ENCODE assay signal across 9 cellular contexts in genomic region chrX:51336584-51336983, GRCh38. TPM values are rescaled to one million over a fixed set of nuclear protein-coding genes. Genes with fewer than 3 reads are reported as not detected.
DNase-seq lines count a peak whose midpoint lies in the region; ATAC-seq and TF ChIP-seq lines count a peak whose summit lies in the region.
"Had no signal": no experiment of that assay in that cellular context is flagged by ENCODE, and none has a peak within 500 bp of the region (broad histone marks: within the 10 kb centered on the region; RNA-seq: fewer than 3 reads in every experiment).

No MANE protein-coding gene starts in this region.

- no peaks in the 10 kb centered on the region for H3K36me3 ChIP-seq in ascending aorta
- H3K36me3 ChIP-seq in thyroid gland: no peaks in the 10 kb centered on the region
- H3K36me3 ChIP-seq: BLaER1 treated with 17β-estradiol and CSF1 and Interleukin-3, amounts not matched to agents 10 nM and 100 nM had no signal

- TF ChIP-seq CTCF in ascending aorta (IDR thresholded peaks at IDR 0.05) (peak in 2 of 3 experiments; percentile 8 to 57), thyroid gland (IDR thresholded peaks at IDR 0.05) (peak in 4 of 6 experiments; percentile 21 to 53 (median 42))

- peak; percentile 73 for ATAC-seq in GM21717 (IDR thresholded peaks at IDR 0.05; ENCODE audit: unreplicated experiment)

- H3K4me1 ChIP-seq in ascending aorta (no peaks in the 10 kb centered on the region), thyroid gland (no peaks in the 10 kb centered on the region)
- H3K4me1 ChIP-seq: BLaER1 treated with 17β-estradiol and CSF1 and Interleukin-3, amounts not matched to agents 10 nM and 100 nM had no signal

- H3K9me3 ChIP-seq in ascending aorta (no peaks in the 10 kb centered on the region), thyroid gland (no peaks in the 10 kb centered on the region)

- H3K27me3 ChIP-seq in ascending aorta (no peaks in the 10 kb centered on the region), thyroid gland (no peaks in the 10 kb centered on the region)

- no peaks in the 10 kb centered on the region for H3K36me3 Mint-ChIP-seq in immature natural killer cell

- H3K27me3 Mint-ChIP-seq in immature natural killer cell (ENCODE audit: low read depth in 3 of 3): peaks cover 0 to 9% (median 8%) of the 10 kb centered on the region in 3 donors

- H3K27ac ChIP-seq in ascending aorta (no peak overlapping the region), thyroid gland (no peak overlapping the region)
- H3K27ac ChIP-seq: BLaER1 treated with 17β-estradiol and CSF1 and Interleukin-3, amounts not matched to agents 10 nM and 100 nM had no signal

- WGBS in thyroid gland, 2 donors: 10 to 12% methylated on average over 3 of the region's 3 CpGs

- H3K4me3 ChIP-seq in ascending aorta (no peak overlapping the region), thyroid gland (replicated peaks in 1 of 3) (no peak overlapping the region)
- H3K4me3 ChIP-seq: BLaER1 treated with 17β-estradiol and CSF1 and Interleukin-3, amounts not matched to agents 10 nM and 100 nM had no signal

- DNase-seq in NCI-H1105 treated with DMSO at 0.1 percent for 48 hours (lab: John Stamatoyannopoulos, UW) (peak; percentile 37), NCI-H1105 (lab: John Stamatoyannopoulos, UW) (no peak), NCI-H748 treated with DMSO at 0.1 percent for 48 hours (lab: John Stamatoyannopoulos, UW) (peak; percentile 32), ascending aorta (ENCODE audit: low spot score in 2 of 2) (no peak), immature natural killer cell (peak in 2 of 3 donors; percentile 18 to 23), thyroid gland (peak; percentile 10 to 14), GF-D8 (lab: John Stamatoyannopoulos, UW) (no peak)

- peaks cover 3 to 14% of the 10 kb centered on the region in 2 donors for H3K4me1 Mint-ChIP-seq in immature natural killer cell

- TF ChIP-seq POLR2A in thyroid gland (IDR thresholded peaks at IDR 0.05): no peak

- H3K4me3 Mint-ChIP-seq in immature natural killer cell: no peak overlapping the region

- intact Hi-C loops in ascending aorta (cut with DNase I) (loop anchor here (1.0 to 10.0 kb wide), 3 partner anchors 60 to 928 kb away; no protein-coding TSS in a partner anchor), thyroid gland (cut with DNase I) (loop anchor here (10.0 kb wide), 1 partner anchor 88 kb away; no protein-coding TSS in a partner anchor)

- H3K27ac Mint-ChIP-seq in immature natural killer cell: no peak overlapping the region

- no peaks in the 10 kb centered on the region for H3K9me3 Mint-ChIP-seq in immature natural killer cell

RNA-seq across cellular contexts. Expression of gene NUDT10, which starts 4.0 kb away (rescaled TPM):
- total RNA-seq in ascending aorta (not detected), thyroid gland (1 to 10 TPM in 1 of 4 donors, under 1 TPM in 3; 0.44 to 2.5 (median 0.87) TPM)
- 1 to 10 TPM in 2 of 3 donors, not detected in 1; 1.2 to 1.4 TPM for polyA plus RNA-seq in immature natural killer cell

Comparison
In these comparisons a context has a peak if more than half of its experiments do, and no peak if none do; other contexts are left out.
1. DNase-seq: peak in NCI-H1105 treated with DMSO at 0.1 percent for 48 hours (single experiment), NCI-H748 treated with DMSO at 0.1 percent for 48 hours (single experiment), immature natural killer cell (2 of 3) and thyroid gland (2 of 2); none in NCI-H1105 (single experiment), ascending aorta (0 of 2) and GF-D8 (single experiment).